ENCODE assay signal across 23 cellular contexts in genomic region chr10:120734476-120735078, GRCh38.
"Had no signal": no experiment of that assay in that cellular context is flagged by ENCODE, and none has a peak within 500 bp of the region (broad histone marks: within the 10 kb centered on the region; RNA-seq: fewer than 3 reads in every experiment).

No MANE protein-coding gene starts in this region.

- H3K4me3 ChIP-seq: hepatocyte, lower lobe of right lung, mucosa of descending colon, sigmoid colon, smooth muscle cell, upper lobe of left lung had no signal

- ATAC-seq: left lobe of liver, lower lobe of right lung, mucosa of descending colon had no signal

- H3K4me1 ChIP-seq: sigmoid colon, upper lobe of left lung had no signal

- H3K27ac ChIP-seq: brain microvascular endothelial cell, hepatocyte, lower lobe of right lung, sigmoid colon, upper lobe of left lung had no signal

- DNase-seq: activated CD4-positive, alpha-beta T cell treated with anti-CD3 and anti-CD28 coated beads, Interleukin-2, amount 50 U/mL, for 48 hours; activated naive CD4-positive, alpha-beta T cell treated with anti-CD3 and anti-CD28 coated beads for 36 hours; activated T-cell treated with anti-CD3 and anti-CD28 coated beads, Interleukin-2, amount 50 U/mL, for 24 hours; aorta; brain microvascular endothelial cell; caudate nucleus; effector CD8-positive, alpha-beta T cell; glutamatergic neuron; immature natural killer cell; lower lobe of right lung; mesendoderm; mucosa of descending colon; nephron progenitor cell; posterior cingulate gyrus; sigmoid colon; stimulated activated CD4-positive, alpha-beta T cell treated with anti-CD3 and anti-CD28 coated beads, Interleukin-15, amount 100 ng/mL, for 24 hours; stimulated activated naive CD4-positive, alpha-beta T cell; T-helper 9 cell; upper lobe of left lung had no signal

- H3K9me3 ChIP-seq: lower lobe of right lung, mucosa of descending colon, sigmoid colon, upper lobe of left lung had no signal

- H3K4me3 Mint-ChIP-seq: activated naive CD4-positive, alpha-beta T cell treated with anti-CD3 and anti-CD28 coated beads for 36 hours; activated T-cell treated with anti-CD3 and anti-CD28 coated beads, Interleukin-2, amount 50 U/mL, for 24 hours; dendritic cell treated with granulocyte-macrophage colony-stimulating factor and Interleukin-4, amounts not matched to agents 40 ng/mL and 50 ng/mL, for 4 days; immature natural killer cell; nephron progenitor cell had no signal

- H3K27me3 ChIP-seq: brain microvascular endothelial cell, sigmoid colon, upper lobe of left lung had no signal

- H2AFZ ChIP-seq: hepatocyte had no signal

- H3K36me3 ChIP-seq: brain microvascular endothelial cell, lower lobe of right lung, sigmoid colon, upper lobe of left lung had no signal

- H3K79me2 ChIP-seq: hepatocyte had no signal

- H3K9me3 Mint-ChIP-seq: activated naive CD4-positive, alpha-beta T cell treated with anti-CD3 and anti-CD28 coated beads for 36 hours; activated T-cell treated with anti-CD3 and anti-CD28 coated beads, Interleukin-2, amount 50 U/mL, for 24 hours; dendritic cell treated with granulocyte-macrophage colony-stimulating factor and Interleukin-4, amounts not matched to agents 40 ng/mL and 50 ng/mL, for 4 days; immature natural killer cell; nephron progenitor cell had no signal

- H3K4me2 ChIP-seq: hepatocyte, smooth muscle cell had no signal

- H3K27ac Mint-ChIP-seq: activated naive CD4-positive, alpha-beta T cell treated with anti-CD3 and anti-CD28 coated beads for 36 hours; activated T-cell treated with anti-CD3 and anti-CD28 coated beads, Interleukin-2, amount 50 U/mL, for 24 hours; dendritic cell treated with granulocyte-macrophage colony-stimulating factor and Interleukin-4, amounts not matched to agents 40 ng/mL and 50 ng/mL, for 4 days; immature natural killer cell; nephron progenitor cell had no signal

- H3K36me3 Mint-ChIP-seq: immature natural killer cell had no signal
